7 cellular contexts compared by ENCODE assay signal in genomic region chr2:4980989-4981388, GRCh38.
"Had no signal": no experiment of that assay in that cellular context is flagged by ENCODE, and none has a peak within 500 bp of the region (broad histone marks: within the 10 kb centered on the region; RNA-seq: fewer than 3 reads in every experiment).

No MANE protein-coding gene starts in this region.

- ATAC-seq: K562 had no signal

- H2AFZ ChIP-seq: GM23248 had no signal

- H3K9ac ChIP-seq: GM23248 had no signal

- DNase-seq: GM23248, GOT3, H9, HCEC 1CT, IMR-90, KG1 had no signal

- H3K4me3 ChIP-seq: GM23248, K562 had no signal

- H3K27ac ChIP-seq: GM23248 had no signal
